Comparison of ENCODE assay signal across 7 cellular contexts in genomic region chr7:6435486-6436384, GRCh38. TPM values are rescaled to one million over a fixed set of nuclear protein-coding genes. Genes with fewer than 3 reads are reported as not detected.
A peak's percentile ranks its signal among the peaks of the same experiment; 100 is the strongest.
DNase-seq lines count a peak whose midpoint lies in the region; ATAC-seq, FAIRE-seq and TF ChIP-seq lines count a peak whose summit lies in the region.

No MANE protein-coding gene starts in this region.

- no peaks in the 10 kb centered on the region for H3K9me3 ChIP-seq in WERI-Rb-1 (ENCODE audit: severe bottlenecking)

- TSS peak; percentile 36 for BruUV-seq in MCF 10A (replicated peaks; lab: Mats Ljungman, UMichigan)

- H3K36me3 Mint-ChIP-seq in MCF 10A (ENCODE audit: insufficient read depth, unreplicated experiment), result peaks cover 76% of the 10 kb centered on the region

- peak overlapping the region; percentile 89 for H3K27ac ChIP-seq in WERI-Rb-1

- H3K4me1 Mint-ChIP-seq in MCF 10A (ENCODE audit: insufficient read depth, unreplicated experiment), result peaks cover 6% of the 10 kb centered on the region

- CTCF ChIA-PET in MCF 10A (lab: Yijun Ruan, JAX), result interaction anchor here (0.6 to 1.7 kb wide), 13 partner anchors 7 to 1114 kb away, joined by 3 to 6 read pairs (median 3); partner anchors contain the start of gene DAGLB

- peaks cover 75% of the 10 kb centered on the region for H3K36me3 ChIP-seq in WERI-Rb-1

- ATAC-seq in HG02981 (IDR thresholded peaks at IDR 0.05; ENCODE audit: unreplicated experiment), result peak; percentile 83

- H3K4me3 ChIP-seq in WERI-Rb-1 (ENCODE audit: low read depth, low read length), result peak overlapping the region; percentile 41

- no peaks in the 10 kb centered on the region for H3K9me3 Mint-ChIP-seq in MCF 10A (ENCODE audit: unreplicated experiment)

- H3K4me3 Mint-ChIP-seq in MCF 10A (ENCODE audit: unreplicated experiment), result no peak overlapping the region

- DNase-seq in GM13976 (ENCODE audit: low spot score), result peak; percentile 93
- DNase-seq in NCI-H2171 treated with DMSO at 0.1 percent for 48 hours (lab: John Stamatoyannopoulos, UW), result peak; percentile 79
- DNase-seq in WERI-Rb-1, result peak; percentile 92
- peak; percentile 81 for DNase-seq in MCF 10A (ENCODE audit: unreplicated experiment)
- DNase-seq in stimulated activated CD4-positive, alpha-beta T cell treated with anti-CD3 and anti-CD28 coated beads, Interleukin-12 subunit alpha, Interleukin-12 subunit beta, amount 100 ng/mL, for 48 hours (ENCODE audit: low read depth in 2 of 3, low spot score in 1 of 3), result peak; percentile 76 to 85 (median 77)

- POLR2A ChIA-PET in MCF 10A (lab: Yijun Ruan, JAX), result interaction anchor here (1.0 kb wide), 1 partner anchor 9 kb away, joined by 3 read pairs; no protein-coding TSS in a partner anchor

- peak; percentile 47 for FAIRE-seq in islet of Langerhans (lab: Jason Lieb, UNC)

- no peaks in the 10 kb centered on the region for H3K27me3 Mint-ChIP-seq in MCF 10A (ENCODE audit: insufficient read depth, unreplicated experiment)

- intact Hi-C loops in MCF 10A (cut with micrococcal nuclease), result loop anchor here (10.0 kb wide), 1 partner anchor 441 kb away; no protein-coding TSS in a partner anchor

- TF ChIP-seq CTCF in GM13976 (IDR thresholded peaks at IDR 0.05; ENCODE audit: borderline replicate concordance, control extremely low read depth, extremely low read depth, insufficient read depth, missing control alignments) (peak; percentile 89), WERI-Rb-1 (IDR thresholded peaks at IDR 0.05; ENCODE audit: low read depth, low read length) (peak; percentile 88), MCF 10A (IDR thresholded peaks at IDR 0.05; ENCODE audit: unreplicated experiment) (peak; percentile 96)

- in situ Hi-C loops in GM13976 (cut with MboI; ENCODE audit: low sequenced_read_pairs, unreplicated experiment), result no loop called here

- no peak overlapping the region for H3K27ac Mint-ChIP-seq in MCF 10A (ENCODE audit: low read depth, unreplicated experiment)

- no peaks in the 10 kb centered on the region for H3K27me3 ChIP-seq in WERI-Rb-1 (ENCODE audit: insufficient read depth, low read depth, severe bottlenecking)

RNA-seq across cellular contexts. Expression of gene DAGLB, which starts 12.0 kb away (rescaled TPM):
- 28.9 and 29.5 TPM in 2 replicates for total RNA-seq in MCF 10A (2022)

RNA-seq across cellular contexts. Expression of gene KDELR2, which starts 48.2 kb away (rescaled TPM):
- 164 and 243 TPM in 2 replicates for total RNA-seq in MCF 10A (2022)

Comparison
In these comparisons a context has a peak if more than half of its experiments do, and no peak if none do; other contexts are left out.
1. Peak in every context shown above with its lines: DNase-seq, ATAC-seq, H3K4me3 ChIP-seq and H3K27ac ChIP-seq.